In the genomic region with DNA sequence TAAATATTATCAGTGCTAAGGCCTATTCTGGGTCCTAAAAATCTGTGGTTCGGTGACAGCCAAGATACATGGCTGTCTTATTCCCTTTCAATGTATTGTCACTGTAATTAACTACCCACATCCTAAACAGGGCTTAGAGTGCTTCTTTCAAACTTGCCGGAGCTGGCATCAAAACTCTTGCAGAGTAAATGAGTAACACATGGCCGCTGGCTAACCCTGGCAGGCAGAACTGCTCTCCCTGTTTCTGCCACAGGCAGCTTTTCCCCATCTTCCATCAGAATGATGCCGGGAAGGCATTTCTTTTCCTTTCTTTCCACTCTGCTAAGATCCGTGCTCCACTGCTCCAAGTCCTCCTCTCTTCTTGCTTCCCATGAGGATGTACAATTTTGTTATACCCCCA, we compare ENCODE assay signal across 20 cellular contexts. TPM values are rescaled to one million over a fixed set of nuclear protein-coding genes. Genes with fewer than 3 reads are reported as not detected.
DNase-seq lines count a peak whose midpoint lies in the region; ATAC-seq, FAIRE-seq and TF ChIP-seq lines count a peak whose summit lies in the region.
"Had no signal": no experiment of that assay in that cellular context is flagged by ENCODE, and none has a peak within 500 bp of the region (broad histone marks: within the 10 kb centered on the region; RNA-seq: fewer than 3 reads in every experiment).

No MANE protein-coding gene starts in this region.

- H3K79me2 ChIP-seq in GM23338 (replicated peaks; ENCODE audit: insufficient read depth) = no peaks in the 10 kb centered on the region
- H3K79me2 ChIP-seq in astrocyte (ENCODE audit: insufficient read depth, low read length) = no peaks in the 10 kb centered on the region

- H3K36me3 Mint-ChIP-seq in GM23338 (ENCODE audit: low read depth) = no peaks in the 10 kb centered on the region
- no peaks in the 10 kb centered on the region for H3K36me3 Mint-ChIP-seq in astrocyte (ENCODE audit: low read depth, unreplicated experiment)
- H3K36me3 Mint-ChIP-seq: activated naive CD4-positive, alpha-beta T cell treated with anti-CD3 and anti-CD28 coated beads, Interleukin-2, amount 50 U/mL, for 72 hours had no signal

- no peaks in the 10 kb centered on the region for H3K36me3 ChIP-seq in GM23338 (ENCODE audit: insufficient read depth)
- no peaks in the 10 kb centered on the region for H3K36me3 ChIP-seq in astrocyte (ENCODE audit: insufficient read depth, low read length)
- H3K36me3 ChIP-seq: BLaER1, heart right ventricle had no signal

- TF ChIP-seq CTCF in GM23338 (conservative IDR thresholded peaks at IDR 0.05; ENCODE audit: low read depth in 2 of 2) (no peak), astrocyte (IDR thresholded peaks at IDR 0.05; ENCODE audit: insufficient read depth, low read depth, low read length) (no peak)

- H3K4me1 Mint-ChIP-seq in GM23338 (peaks cover 27% of the 10 kb centered on the region), astrocyte (ENCODE audit: low read depth, unreplicated experiment) (no peaks in the 10 kb centered on the region)

- ATAC-seq in GM23338 (no peak), left ventricle myocardium superior (peak; percentile 60), HG03460 (IDR thresholded peaks at IDR 0.05; ENCODE audit: unreplicated experiment) (no peak), GM21367 (IDR thresholded peaks at IDR 0.05; ENCODE audit: unreplicated experiment) (no peak)
- ATAC-seq: activated naive CD4-positive, alpha-beta T cell treated with anti-CD3 and anti-CD28 coated beads, Interleukin-2, amount 50 U/mL, for 72 hours had no signal

- H4K20me1 ChIP-seq in GM23338 (replicated peaks; ENCODE audit: insufficient read depth) (no peaks in the 10 kb centered on the region), astrocyte (ENCODE audit: insufficient read depth, low read length) (no peaks in the 10 kb centered on the region)
- H4K20me1 ChIP-seq: BLaER1 had no signal

- 0 out of 3 replicates have a peak, but pooled peaks cover 3% of the 10 kb centered on the region for H3K9me3 Mint-ChIP-seq in GM23338
- H3K9me3 Mint-ChIP-seq in astrocyte (ENCODE audit: unreplicated experiment) = peaks cover 3% of the 10 kb centered on the region

- H3K9me2 ChIP-seq in GM23338 (ENCODE audit: insufficient read depth) = peaks cover 26% of the 10 kb centered on the region

- H3K27me3 Mint-ChIP-seq in GM23338 (ENCODE audit: insufficient read depth, low read depth, poor library complexity) (no peaks in the 10 kb centered on the region), astrocyte (ENCODE audit: low read depth, unreplicated experiment) (no peaks in the 10 kb centered on the region)

- H3K9me3 ChIP-seq in astrocyte (ENCODE audit: insufficient read depth, low read depth, low read length) = no peaks in the 10 kb centered on the region
- H3K9me3 ChIP-seq: BLaER1, heart right ventricle had no signal

- no peak for FAIRE-seq in astrocyte (lab: Jason Lieb, UNC)
- FAIRE-seq: kidney had no signal

- no peak overlapping the region for H3K4me3 ChIP-seq in GM23338
- no peak overlapping the region for H3K4me3 ChIP-seq in astrocyte (ENCODE audit: insufficient read depth, low read depth, low read length)
- H3K4me3 ChIP-seq: BLaER1, dorsolateral prefrontal cortex, heart right ventricle, skin epidermis had no signal

- H3K27ac Mint-ChIP-seq in GM23338 (no peak overlapping the region), astrocyte (ENCODE audit: unreplicated experiment) (no peak overlapping the region)
- H3K27ac Mint-ChIP-seq: activated naive CD4-positive, alpha-beta T cell treated with anti-CD3 and anti-CD28 coated beads, Interleukin-2, amount 50 U/mL, for 72 hours had no signal

- H3F3A ChIP-seq in GM23338 (replicated peaks; ENCODE audit: low read depth) = no peaks in the 10 kb centered on the region

- peak overlapping the region; percentile 12; the same call in 1 of the 2 replicates for H2AFZ ChIP-seq in GM23338
- peak overlapping the region; percentile 31 for H2AFZ ChIP-seq in astrocyte (ENCODE audit: low read depth, low read length)

- no peak overlapping the region for H3K9ac ChIP-seq in astrocyte (ENCODE audit: low read length)
- H3K9ac ChIP-seq: BLaER1 had no signal

- DNase-seq in GM23338 (ENCODE audit: low spot score) = no peak
- DNase-seq in astrocyte (ENCODE audit: low read depth) = peak; percentile 3
- DNase-seq in left ventricle myocardium superior = no peak
- peak; percentile 83 for DNase-seq in renal cortical epithelial cell (ENCODE audit: low read depth)
- DNase-seq in pons (ENCODE audit: low spot score) = no peak
- DNase-seq in SHP77 (lab: John Stamatoyannopoulos, UW) = no peak
- DNase-seq: activated CD4-positive, CD25-positive, alpha-beta regulatory T cell treated with anti-CD3 and anti-CD28 coated beads, Interleukin-2, amount 50 U/mL, for 72 hours; dorsolateral prefrontal cortex; heart right ventricle; kidney; NCI-H1417; NCI-H69; stimulated activated CD4-positive, alpha-beta T cell treated with anti-CD3 and anti-CD28 coated beads, Interleukin-4, amount 100 ng/mL, for 24 hours; T1000 had no signal

- peak overlapping the region; percentile 4; the same call in 1 of the 2 replicates for H3K4me2 ChIP-seq in GM23338
- no peak overlapping the region for H3K4me2 ChIP-seq in astrocyte (ENCODE audit: low read length)
- H3K4me2 ChIP-seq: BLaER1 had no signal

- H3K27me3 ChIP-seq in GM23338 (ENCODE audit: insufficient read depth) (no peaks in the 10 kb centered on the region), astrocyte (ENCODE audit: insufficient read depth, low read length) (no peaks in the 10 kb centered on the region)
- H3K27me3 ChIP-seq: BLaER1, heart right ventricle had no signal

- intact Hi-C loops in left ventricle myocardium superior (cut with micrococcal nuclease) = no loop called here

- H3K4me1 ChIP-seq in GM23338 (ENCODE audit: insufficient read depth) = peaks cover 31% of the 10 kb centered on the region
- H3K4me1 ChIP-seq in astrocyte (ENCODE audit: insufficient read depth, low read length) = no peaks in the 10 kb centered on the region
- H3K4me1 ChIP-seq: BLaER1 had no signal

- H3K4me3 Mint-ChIP-seq in GM23338 (no peak overlapping the region), astrocyte (ENCODE audit: unreplicated experiment) (no peak overlapping the region)

- H3K27ac ChIP-seq in GM23338 (ENCODE audit: low read depth) (no peak overlapping the region), astrocyte (ENCODE audit: low read depth, low read length) (no peak overlapping the region)
- H3K27ac ChIP-seq: BLaER1, dorsolateral prefrontal cortex, skin epidermis had no signal

TF ChIP-seq in GM23338, 12 proteins besides CTCF, POLR2A, EP300 and RAD21:
- TF ChIP-seq POLR2AphosphoS5 (IDR thresholded peaks at IDR 0.05; ENCODE audit: low read depth) (no peak), NANOG (IDR thresholded peaks at IDR 0.05; ENCODE audit: borderline replicate concordance) (no peak), CREB1 (CRISPR knock-in tag; IDR thresholded peaks at IDR 0.05; ENCODE audit: low read depth) (no peak), JUNB (IDR thresholded peaks at IDR 0.05; ENCODE audit: unreplicated experiment) (no peak), EZH2phosphoT487 (IDR thresholded peaks at IDR 0.05; ENCODE audit: unreplicated experiment) (no peak), EZH2 (IDR thresholded peaks at IDR 0.05; ENCODE audit: low read depth, unreplicated experiment) (no peak), ZNF331 (CRISPR knock-in tag; IDR thresholded peaks at IDR 0.05; ENCODE audit: low read depth) (no peak)
- TF ChIP-seq, protein P1, sequence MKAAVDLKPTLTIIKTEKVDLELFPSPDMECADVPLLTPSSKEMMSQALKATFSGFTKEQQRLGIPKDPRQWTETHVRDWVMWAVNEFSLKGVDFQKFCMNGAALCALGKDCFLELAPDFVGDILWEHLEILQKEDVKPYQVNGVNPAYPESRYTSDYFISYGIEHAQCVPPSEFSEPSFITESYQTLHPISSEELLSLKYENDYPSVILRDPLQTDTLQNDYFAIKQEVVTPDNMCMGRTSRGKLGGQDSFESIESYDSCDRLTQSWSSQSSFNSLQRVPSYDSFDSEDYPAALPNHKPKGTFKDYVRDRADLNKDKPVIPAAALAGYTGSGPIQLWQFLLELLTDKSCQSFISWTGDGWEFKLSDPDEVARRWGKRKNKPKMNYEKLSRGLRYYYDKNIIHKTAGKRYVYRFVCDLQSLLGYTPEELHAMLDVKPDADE (IDR thresholded peaks at IDR 0.05) = no peak

RNA-seq across cellular contexts. Expression of gene PTPRM, which starts 54.8 kb away (rescaled TPM):
- 5.3 and 6.3 TPM in 2 replicates for total RNA-seq in GM23338 (2014; rRNA removed; shearing (Covaris generic))
- 1.6 and 4.3 TPM in 2 replicates for polyA plus RNA-seq in GM23338 (2016; fragmentation: Nextera tagmentation; extraction: Ambion mirVana)
- 53.1 and 59.6 TPM in 2 replicates for total RNA-seq in astrocyte
- 100 TPM for total RNA-seq in left ventricle myocardium superior
- 103 and 263 TPM in 2 replicates for total RNA-seq in renal cortical epithelial cell
- total RNA-seq: G401 had no signal

Comparison
In these comparisons a context has a peak if more than half of its experiments do, and no peak if none do; other contexts are left out.
1. DNase-seq: peak in astrocyte (single experiment) and renal cortical epithelial cell (single experiment); none in GM23338 (single experiment), left ventricle myocardium superior (single experiment), pons (single experiment) and SHP77 (0 of 2).